In genomic region chr2:163611557-163611906, GRCh38 we compare ENCODE assay signal across 14 cellular contexts.
DNase-seq lines count a peak whose midpoint lies in the region; ATAC-seq and TF ChIP-seq lines count a peak whose summit lies in the region.
"Had no signal": no experiment of that assay in that cellular context is flagged by ENCODE, and none has a peak within 500 bp of the region (broad histone marks: within the 10 kb centered on the region; RNA-seq: fewer than 3 reads in every experiment).

No MANE protein-coding gene starts in this region.

- CTCF ChIA-PET in Panc1 (lab: Charles Lee), result no interaction called here

- BruUV-seq in Panc1 (replicated peaks; lab: Mats Ljungman, UMichigan), result no TSS peak

- H3K4me3 Mint-ChIP-seq in HFFc6, result peak overlapping the region; percentile 75; the same call in 1 of the 2 replicates
- H3K4me3 Mint-ChIP-seq in endothelial cell (ENCODE audit: unreplicated experiment), result no peak overlapping the region
- H3K4me3 Mint-ChIP-seq: CD14-positive monocyte; CD8-positive, alpha-beta T cell; GM23338 had no signal

- 84% methylated on average over 7 of the region's 8 CpGs for WGBS in right lobe of liver (ENCODE audit: insufficient coverage, low coverage, low lambda C conversion rate, missing lambda C conversion rate)

- no peaks in the 10 kb centered on the region for H3K9me3 Mint-ChIP-seq in HFFc6
- H3K9me3 Mint-ChIP-seq in endothelial cell (ENCODE audit: unreplicated experiment), result no peaks in the 10 kb centered on the region
- H3K9me3 Mint-ChIP-seq: GM23338 had no signal

- TF ChIP-seq POLR2A in right lobe of liver (IDR thresholded peaks at IDR 0.05), result no peak

- H3K4me1 Mint-ChIP-seq in HFFc6 (ENCODE audit: low read depth) (peaks cover 19% of the 10 kb centered on the region), endothelial cell (ENCODE audit: unreplicated experiment) (no peaks in the 10 kb centered on the region)
- H3K4me1 Mint-ChIP-seq: CD14-positive monocyte had no signal

- H3K4me1 ChIP-seq in Panc1 (ENCODE audit: control insufficient read depth, insufficient read depth, low read length), result 0 out of 2 replicates have a peak, but pooled peaks cover 4% of the 10 kb centered on the region
- peaks cover 0 to 3% (median 0%) of the 10 kb centered on the region in 4 donors for H3K4me1 ChIP-seq in right lobe of liver
- H3K4me1 ChIP-seq: BE2C had no signal

- H3K9me3 ChIP-seq in Panc1 (ENCODE audit: control insufficient read depth, insufficient read depth, low read depth, low read length) (no peaks in the 10 kb centered on the region), right lobe of liver (no peaks in the 10 kb centered on the region)
- H3K9me3 ChIP-seq: BE2C had no signal

- H3K27me3 ChIP-seq in Panc1 (ENCODE audit: control insufficient read depth, insufficient read depth, low read length) (no peaks in the 10 kb centered on the region), right lobe of liver (no peaks in the 10 kb centered on the region)
- H3K27me3 ChIP-seq: BE2C had no signal

- H3K27me3 Mint-ChIP-seq in HFFc6 (ENCODE audit: insufficient read depth) (no peaks in the 10 kb centered on the region), endothelial cell (ENCODE audit: unreplicated experiment) (no peaks in the 10 kb centered on the region)

- ATAC-seq in Panc1 (no peak), right lobe of liver (peak; percentile 67 to 75 (median 72)), GM21381 (IDR thresholded peaks at IDR 0.05; ENCODE audit: unreplicated experiment) (no peak)
- ATAC-seq: CD8-positive, alpha-beta T cell had no signal

- POLR2A ChIA-PET in Panc1 (lab: Charles Lee), result no interaction called here

- H3K36me3 Mint-ChIP-seq in HFFc6 (ENCODE audit: low read depth), result no peaks in the 10 kb centered on the region
- peaks cover 4% of the 10 kb centered on the region for H3K36me3 Mint-ChIP-seq in endothelial cell (ENCODE audit: low read depth, unreplicated experiment)
- H3K36me3 Mint-ChIP-seq: CD14-positive monocyte; CD8-positive, alpha-beta T cell had no signal

- no peak overlapping the region for H3K4me3 ChIP-seq in Panc1 (ENCODE audit: low read depth in 2 of 2, low read length in 2 of 2)
- H3K4me3 ChIP-seq in right lobe of liver, result peak overlapping the region in 2 of 3 donors; percentile 28 to 41
- H3K4me3 ChIP-seq: GM23338 had no signal

- TF ChIP-seq CTCF in C4-2B (conservative IDR thresholded peaks at IDR 0.05) (peak; percentile 27), HFFc6 (IDR thresholded peaks at IDR 0.05) (no peak), Panc1 (IDR thresholded peaks at IDR 0.05) (peak; percentile 7; the same call in 1 of the 2 replicates), right lobe of liver (IDR thresholded peaks at IDR 0.05) (no peak), endothelial cell (IDR thresholded peaks at IDR 0.05; ENCODE audit: unreplicated experiment) (no peak)

- in situ Hi-C loops in Panc1 (cut with HindIII; ENCODE audit: low pct_unique_long_range_greater_than_20kb, low sequenced_read_pairs), result no loop called here

- no peak overlapping the region for H3K27ac ChIP-seq in C4-2B
- H3K27ac ChIP-seq in Panc1 (ENCODE audit: low read length), result no peak overlapping the region
- peak overlapping the region in 1 of 3 donors; percentile 21 for H3K27ac ChIP-seq in right lobe of liver

- H3K27ac Mint-ChIP-seq in HFFc6 (no peak overlapping the region), endothelial cell (ENCODE audit: unreplicated experiment) (no peak overlapping the region)
- H3K27ac Mint-ChIP-seq: CD14-positive monocyte; CD8-positive, alpha-beta T cell; GM23338 had no signal

- DNase-seq in HFFc6 (no peak), Panc1 (ENCODE audit: low read depth, low spot score) (no peak), right lobe of liver (no peak), endothelial cell (ENCODE audit: low spot score) (no peak), HCEC 1CT (no peak)
- DNase-seq: CD8-positive, alpha-beta T cell; DMS153; DMS79 treated with DMSO at 0.1 percent for 48 hours; EL had no signal

- intact Hi-C loops in Panc1 (cut with micrococcal nuclease; ENCODE audit: unreplicated experiment), result no loop called here
- intact Hi-C loops in right lobe of liver (cut with DNase I), result no loop called here

- H3K36me3 ChIP-seq in Panc1 (ENCODE audit: control insufficient read depth, insufficient read depth, low read length) (no peaks in the 10 kb centered on the region), right lobe of liver (no peaks in the 10 kb centered on the region)
- H3K36me3 ChIP-seq: BE2C had no signal

Comparison
In these comparisons a context has a peak if more than half of its experiments do, and no peak if none do; other contexts are left out.
1. CTCF ChIP-seq: peak in C4-2B (single experiment) and Panc1 (single experiment); none in HFFc6 (single experiment), right lobe of liver (0 of 4) and endothelial cell (single experiment).
2. ATAC-seq: peak in right lobe of liver (4 of 4); none in Panc1 (single experiment) and GM21381 (single experiment).
3. H3K4me3 ChIP-seq: peak in right lobe of liver (2 of 3); none in Panc1 (0 of 2).